8 cellular contexts compared by ENCODE assay signal in genomic region chr9:34547960-34548603, GRCh38. TPM values are rescaled to one million over a fixed set of nuclear protein-coding genes. Genes with fewer than 3 reads are reported as not detected.
A peak's percentile ranks its signal among the peaks of the same experiment; 100 is the strongest.
DNase-seq lines count a peak whose midpoint lies in the region; ATAC-seq, FAIRE-seq and TF ChIP-seq lines count a peak whose summit lies in the region.

No MANE protein-coding gene starts in this region.

- no peak overlapping the region for H3K4me3 Mint-ChIP-seq in activated naive CD4-positive, alpha-beta T cell treated with anti-CD3 and anti-CD28 coated beads for 36 hours

- no peaks in the 10 kb centered on the region for H3K79me2 ChIP-seq in osteoblast (ENCODE audit: insufficient read depth, low read length)

- no peak overlapping the region for H3K4me2 ChIP-seq in osteoblast (ENCODE audit: insufficient read depth, low read length)

- H2AFZ ChIP-seq in osteoblast (ENCODE audit: low read length), result no peak overlapping the region

- H3K27me3 Mint-ChIP-seq in activated naive CD4-positive, alpha-beta T cell treated with anti-CD3 and anti-CD28 coated beads for 36 hours (ENCODE audit: low read depth), result peaks cover 10% of the 10 kb centered on the region

- H3K9me3 ChIP-seq in osteoblast (ENCODE audit: low read depth, low read length), result no peaks in the 10 kb centered on the region

- DNase-seq in AG08395 (ENCODE audit: low spot score), result peak; percentile 88
- DNase-seq in GM12892 (ENCODE audit: insufficient read length), result no peak
- DNase-seq in NCI-H748 (lab: John Stamatoyannopoulos, UW; ENCODE audit: unreplicated experiment), result peak; percentile 68
- peak; percentile 56 for DNase-seq in activated naive CD4-positive, alpha-beta T cell treated with anti-CD3 and anti-CD28 coated beads for 36 hours
- DNase-seq in globus pallidus (ENCODE audit: low spot score), result peak; percentile 75
- DNase-seq in osteoblast (ENCODE audit: insufficient read length, low spot score, missing footprints), result peak; percentile 98
- DNase-seq in SKM-1 (lab: John Stamatoyannopoulos, UW; ENCODE audit: unreplicated experiment), result no peak

- no peak overlapping the region for H3K4me3 ChIP-seq in osteoblast (ENCODE audit: insufficient read depth, low read length)

- peak; percentile 86 for TF ChIP-seq CTCF in osteoblast (IDR thresholded peaks at IDR 0.05; ENCODE audit: extremely low read depth, low read depth, low read length)

- no peaks in the 10 kb centered on the region for H3K36me3 ChIP-seq in osteoblast (ENCODE audit: insufficient read depth, low read length)

- peaks cover 5% of the 10 kb centered on the region for H4K20me1 ChIP-seq in osteoblast (ENCODE audit: insufficient read depth, low read length)

- H3K27ac Mint-ChIP-seq in activated naive CD4-positive, alpha-beta T cell treated with anti-CD3 and anti-CD28 coated beads for 36 hours, result no peak overlapping the region

- intact Hi-C loops in activated naive CD4-positive, alpha-beta T cell treated with anti-CD3 and anti-CD28 coated beads for 36 hours (cut with micrococcal nuclease), result loop anchor here (1.0 to 2.0 kb wide), 7 partner anchors 23 to 145 kb away; no protein-coding TSS in a partner anchor

- H3K27ac ChIP-seq in osteoblast (ENCODE audit: low read depth, low read length), result no peak overlapping the region

- CTCF ChIA-PET in activated naive CD4-positive, alpha-beta T cell treated with anti-CD3 and anti-CD28 coated beads for 36 hours (lab: Charles Lee), result interaction anchor here (0.6 to 2.8 kb wide), 11 partner anchors 10 to 144 kb away, joined by 3 to 21 read pairs (median 6); no protein-coding TSS in a partner anchor

- ATAC-seq in HG03196 (IDR thresholded peaks at IDR 0.05; ENCODE audit: unreplicated experiment), result no peak

- no peaks in the 10 kb centered on the region for H3K4me1 Mint-ChIP-seq in activated naive CD4-positive, alpha-beta T cell treated with anti-CD3 and anti-CD28 coated beads for 36 hours (ENCODE audit: low read depth)

- H3K9me3 Mint-ChIP-seq in activated naive CD4-positive, alpha-beta T cell treated with anti-CD3 and anti-CD28 coated beads for 36 hours, result no peaks in the 10 kb centered on the region

- no peaks in the 10 kb centered on the region for H3K4me1 ChIP-seq in osteoblast (ENCODE audit: insufficient read depth, low read length)

- H3K27me3 ChIP-seq in osteoblast (ENCODE audit: insufficient read depth, low read length), result peaks cover 9% of the 10 kb centered on the region

- FAIRE-seq in GM12892 (lab: Jason Lieb, UNC), result peak; percentile 58

- H3K36me3 Mint-ChIP-seq in activated naive CD4-positive, alpha-beta T cell treated with anti-CD3 and anti-CD28 coated beads for 36 hours (ENCODE audit: low read depth), result no peaks in the 10 kb centered on the region

- no peak for TF ChIP-seq POLR2A in GM12892 (IDR thresholded peaks at IDR 0.05; ENCODE audit: low read depth, low read length)

RNA-seq across cellular contexts. Expression of gene ENHO, which starts 25.3 kb away (rescaled TPM):
- polyA plus RNA-seq in GM12892 (2012; ENCODE audit: missing spikeins), result not detected
- under 1 TPM; 0.19 to 0.27 TPM for total RNA-seq in activated naive CD4-positive, alpha-beta T cell treated with anti-CD3 and anti-CD28 coated beads for 36 hours
- total RNA-seq in osteoblast, result under 0.01 and 0.29 TPM in 2 replicates

RNA-seq across cellular contexts. Expression of gene CNTFR, which starts 41.4 kb away (rescaled TPM):
- polyA plus RNA-seq in GM12892 (2012; ENCODE audit: missing spikeins), result not detected
- total RNA-seq in activated naive CD4-positive, alpha-beta T cell treated with anti-CD3 and anti-CD28 coated beads for 36 hours, result not detected
- total RNA-seq in osteoblast, result under 0.01 TPM in 1 of 2 replicates, not detected in the other

Comparison
In these comparisons a context has a peak if more than half of its experiments do, and no peak if none do; other contexts are left out.
1. DNase-seq: peak in AG08395 (single experiment), NCI-H748 (single experiment), activated naive CD4-positive, alpha-beta T cell treated with anti-CD3 and anti-CD28 coated beads for 36 hours (single experiment), globus pallidus (single experiment) and osteoblast (single experiment); none in GM12892 (single experiment) and SKM-1 (single experiment).